8 cellular contexts compared by ENCODE assay signal in genomic region chr16:22375117-22375962, GRCh38. TPM values are rescaled to one million over a fixed set of nuclear protein-coding genes. Genes with fewer than 3 reads are reported as not detected.
DNase-seq lines count a peak whose midpoint lies in the region; ATAC-seq and TF ChIP-seq lines count a peak whose summit lies in the region.

No MANE protein-coding gene starts in this region.

- H3K36me3 ChIP-seq in BE2C (no peaks in the 10 kb centered on the region), KMS-11 (ENCODE audit: insufficient read depth) (no peaks in the 10 kb centered on the region), body of pancreas (replicated peaks in 1 of 2; ENCODE audit: insufficient read depth in 1 of 2, low read depth in 2 of 2) (no peaks in the 10 kb centered on the region), lung (ENCODE audit: control insufficient read depth in 2 of 2, insufficient read depth in 2 of 2, low read length in 2 of 2) (no peaks in the 10 kb centered on the region), vagina (no peaks in the 10 kb centered on the region)

- WGBS in body of pancreas, 2 donors, result 32 to 40% methylated on average over 22 to 28 of the region's 28 CpGs
- WGBS in lung, 2 donors, result 36% methylated on average over 28 of the region's 28 CpGs

- TF ChIP-seq CTCF in BE2C (IDR thresholded peaks at IDR 0.05; ENCODE audit: low read depth, low read length) (no peak), KMS-11 (conservative IDR thresholded peaks at IDR 0.05; ENCODE audit: low read depth, low read length) (no peak), body of pancreas (IDR thresholded peaks at IDR 0.05) (no peak), lung (IDR thresholded peaks at IDR 0.05; ENCODE audit: control extremely low read depth, extremely low read depth) (no peak), vagina (IDR thresholded peaks at IDR 0.05) (no peak)

- peak overlapping the region; percentile 74 for H2AFZ ChIP-seq in KMS-11 (ENCODE audit: low read depth)

- H3K4me2 ChIP-seq in KMS-11, result peak overlapping the region; percentile 75

- peaks cover 3% of the 10 kb centered on the region for H4K20me1 ChIP-seq in KMS-11 (ENCODE audit: insufficient read depth)

- H3K9me3 ChIP-seq in BE2C (no peaks in the 10 kb centered on the region), body of pancreas (no peaks in the 10 kb centered on the region), lung (ENCODE audit: control insufficient read depth in 2 of 2, insufficient read depth in 1 of 2, low read length in 1 of 2) (no peaks in the 10 kb centered on the region), vagina (no peaks in the 10 kb centered on the region)

- peak overlapping the region; percentile 73; the same call in 1 of the 2 replicates for H3K9ac ChIP-seq in KMS-11

- H3K4me3 ChIP-seq in BE2C (ENCODE audit: low read depth, low read length), result peak overlapping the region; percentile 91
- H3K4me3 ChIP-seq in KMS-11 (IDR thresholded peaks at IDR 0.05; ENCODE audit: insufficient read depth, low read depth, low read length), result peak overlapping the region; percentile 35
- peak overlapping the region; percentile 25 to 92 for H3K4me3 ChIP-seq in body of pancreas
- peak overlapping the region; percentile 71 for H3K4me3 ChIP-seq in lung
- peak overlapping the region; percentile 85 to 98 for H3K4me3 ChIP-seq in vagina

- no peak for TF ChIP-seq POLR2A in body of pancreas (IDR thresholded peaks at IDR 0.05)
- TF ChIP-seq POLR2A in vagina (IDR thresholded peaks at IDR 0.05), result no peak

- no peak for ATAC-seq in body of pancreas
- ATAC-seq in lung (ENCODE audit: insufficient read depth, low FRiP score), result no peak
- ATAC-seq in HG02981 (IDR thresholded peaks at IDR 0.05; ENCODE audit: unreplicated experiment), result no peak
- no peak for ATAC-seq in GM21576 (IDR thresholded peaks at IDR 0.05; ENCODE audit: unreplicated experiment)

- DNase-seq in BE2C, result no peak
- DNase-seq in body of pancreas, result peak in 2 of 4 donors; percentile 12 to 15
- DNase-seq in lung (ENCODE audit: low spot score), result no peak
- no peak for DNase-seq in vagina (ENCODE audit: extremely low spot score in 2 of 2)
- DNase-seq in NOMO-1 (lab: John Stamatoyannopoulos, UW; ENCODE audit: unreplicated experiment in 2 of 2), result no peak

- intact Hi-C loops in body of pancreas (cut with DNase I) (no loop called here), vagina (cut with DNase I) (loop anchor here (10.0 kb wide), 1 partner anchor 171 kb away; the partner anchor contains the start of gene EEF2K)

- peaks cover 36% of the 10 kb centered on the region for H3K79me2 ChIP-seq in KMS-11 (ENCODE audit: insufficient read depth, low read depth)

- no peak overlapping the region for H3K27ac ChIP-seq in KMS-11
- peak overlapping the region in 3 of 4 donors; percentile 42 to 91 (median 87) for H3K27ac ChIP-seq in body of pancreas
- no peak overlapping the region for H3K27ac ChIP-seq in lung (ENCODE audit: low read depth in 1 of 2, low read length in 1 of 2)
- H3K27ac ChIP-seq in vagina, result peak overlapping the region; percentile 89

- H3K4me1 ChIP-seq in BE2C (no peaks in the 10 kb centered on the region), KMS-11 (ENCODE audit: low read depth, poor library complexity, severe bottlenecking) (peaks cover 32% of the 10 kb centered on the region), body of pancreas (peaks cover 38% of the 10 kb centered on the region), lung (ENCODE audit: control insufficient read depth in 2 of 2, insufficient read depth in 2 of 2, low read length in 2 of 2) (peaks cover 3 to 10% of the 10 kb centered on the region in 2 donors), vagina (peaks cover 40% of the 10 kb centered on the region)

- H3K27me3 ChIP-seq in BE2C (no peaks in the 10 kb centered on the region), KMS-11 (ENCODE audit: insufficient read depth, low read depth) (no peaks in the 10 kb centered on the region), body of pancreas (no peaks in the 10 kb centered on the region), lung (ENCODE audit: control insufficient read depth, insufficient read depth) (no peaks in the 10 kb centered on the region), vagina (no peaks in the 10 kb centered on the region)

RNA-seq across cellular contexts. Expression of gene CDR2, which starts 0.9 kb away (rescaled TPM):
- 18.9 TPM for polyA plus RNA-seq in BE2C (2012; ENCODE audit: insufficient read depth, insufficient read length, low read depth)
- 10 to 100 TPM; 15.8 to 16.8 TPM for total RNA-seq in body of pancreas
- total RNA-seq in lung, result 10 to 100 TPM; 14.8 to 27.0 TPM
- 10 to 100 TPM; 11.3 to 13.1 TPM for polyA plus RNA-seq in lung
- total RNA-seq in vagina, result 33.9 TPM

Comparison
In these comparisons a context has a peak if more than half of its experiments do, and no peak if none do; other contexts are left out.
1. H3K4me3 ChIP-seq: peak in every context shown above with its lines; median percentile 92 in vagina; 91 in BE2C; 71 in lung; 58 in body of pancreas; 35 in KMS-11.
2. H3K27ac ChIP-seq: peak in body of pancreas (3 of 4) and vagina (single experiment); none in KMS-11 (single experiment) and lung (0 of 2).